In genomic region chr3:194844046-194844445, GRCh38 we compare ENCODE assay signal across 18 cellular contexts.
DNase-seq lines count a peak whose midpoint lies in the region; ATAC-seq and TF ChIP-seq lines count a peak whose summit lies in the region.
"Had no signal": no experiment of that assay in that cellular context is flagged by ENCODE, and none has a peak within 500 bp of the region (broad histone marks: within the 10 kb centered on the region; RNA-seq: fewer than 3 reads in every experiment).

No MANE protein-coding gene starts in this region.

- H3K4me3 ChIP-seq in left lung: no peak overlapping the region
- H3K4me3 ChIP-seq in smooth muscle cell: no peak overlapping the region
- H3K4me3 ChIP-seq in thyroid gland (replicated peaks in 1 of 3): no peak overlapping the region
- no peak overlapping the region for H3K4me3 ChIP-seq in stomach
- H3K4me3 ChIP-seq: A549; BLaER1 treated with 17β-estradiol and CSF1 and Interleukin-3, amounts not matched to agents 10 nM and 100 nM had no signal

- H3K9me3 ChIP-seq in left lung (no peaks in the 10 kb centered on the region), smooth muscle cell (replicated peaks; ENCODE audit: low read depth) (no peaks in the 10 kb centered on the region), thyroid gland (no peaks in the 10 kb centered on the region), stomach (no peaks in the 10 kb centered on the region)
- H3K9me3 ChIP-seq: A549 had no signal

- H3F3A ChIP-seq in smooth muscle cell (ENCODE audit: low read depth): peaks cover 6% of the 10 kb centered on the region

- H4K20me1 ChIP-seq in smooth muscle cell (ENCODE audit: low read depth): no peaks in the 10 kb centered on the region
- H4K20me1 ChIP-seq: BLaER1 treated with 17β-estradiol and CSF1 and Interleukin-3, amounts not matched to agents 10 nM and 100 nM had no signal

- intact Hi-C loops in left lung (cut with DNase I): no loop called here
- intact Hi-C loops in thyroid gland (cut with DNase I): no loop called here
- intact Hi-C loops in stomach (cut with DNase I; ENCODE audit: low total_unique reads): no loop called here

- peak overlapping the region; percentile 26 for H3K9ac ChIP-seq in smooth muscle cell (ENCODE audit: low read depth)
- H3K9ac ChIP-seq: BLaER1 treated with 17β-estradiol and CSF1 and Interleukin-3, amounts not matched to agents 10 nM and 100 nM had no signal

- H3K27ac ChIP-seq in left lung (no peak overlapping the region), smooth muscle cell (ENCODE audit: low read depth) (peak overlapping the region; percentile 84), thyroid gland (no peak overlapping the region), stomach (no peak overlapping the region)
- H3K27ac ChIP-seq: 22Rv1; A549; BLaER1 treated with 17β-estradiol and CSF1 and Interleukin-3, amounts not matched to agents 10 nM and 100 nM; C4-2B had no signal

- peak overlapping the region; percentile 54 for H3K4me2 ChIP-seq in smooth muscle cell
- H3K4me2 ChIP-seq: A549; BLaER1 treated with 17β-estradiol and CSF1 and Interleukin-3, amounts not matched to agents 10 nM and 100 nM had no signal

- H3K36me3 ChIP-seq in left lung (no peaks in the 10 kb centered on the region), smooth muscle cell (ENCODE audit: low read depth) (no peaks in the 10 kb centered on the region), thyroid gland (no peaks in the 10 kb centered on the region), stomach (no peaks in the 10 kb centered on the region)
- H3K36me3 ChIP-seq: BLaER1 treated with 17β-estradiol and CSF1 and Interleukin-3, amounts not matched to agents 10 nM and 100 nM had no signal

- WGBS in smooth muscle cell (ENCODE audit: low lambda C conversion rate): 91% methylated on average over 3 of the region's 3 CpGs
- 14 to 26% methylated on average over 3 of the region's 3 CpGs for whole genome bisulfite sequencing in thyroid gland, 2 donors
- 71 to 93% (median 78%) methylated on average over 3 of the region's 3 CpGs for WGBS in stomach, 5 donors

- TF ChIP-seq CTCF in left lung (IDR thresholded peaks at IDR 0.05) (no peak), smooth muscle cell (IDR thresholded peaks at IDR 0.05; ENCODE audit: borderline replicate concordance, insufficient read depth, poor library complexity, severe bottlenecking) (no peak), thyroid gland (IDR thresholded peaks at IDR 0.05) (no peak), stomach (IDR thresholded peaks at IDR 0.05) (no peak)

- no peak for TF ChIP-seq POLR2A in thyroid gland (IDR thresholded peaks at IDR 0.05)
- no peak for TF ChIP-seq POLR2A in stomach (IDR thresholded peaks at IDR 0.05)

- TF ChIP-seq EP300 in stomach (IDR thresholded peaks at IDR 0.05): no peak

- peaks cover 0 to 3% of the 10 kb centered on the region in 2 donors for H3K4me1 ChIP-seq in left lung
- peaks cover 5% of the 10 kb centered on the region for H3K4me1 ChIP-seq in smooth muscle cell (ENCODE audit: low read depth)
- H3K4me1 ChIP-seq in thyroid gland: peaks cover 0 to 4% of the 10 kb centered on the region in 2 donors
- no peaks in the 10 kb centered on the region for H3K4me1 ChIP-seq in stomach
- H3K4me1 ChIP-seq: BLaER1 treated with 17β-estradiol and CSF1 and Interleukin-3, amounts not matched to agents 10 nM and 100 nM had no signal

- ATAC-seq in left lung (peak; percentile 74), HG03342 (IDR thresholded peaks at IDR 0.05; ENCODE audit: unreplicated experiment) (no peak), HG03378 (IDR thresholded peaks at IDR 0.05; ENCODE audit: unreplicated experiment) (no peak)
- ATAC-seq: A549; CD8-positive, alpha-beta T cell had no signal

- no peaks in the 10 kb centered on the region for H3K79me2 ChIP-seq in smooth muscle cell (ENCODE audit: low read depth)

- H3K27me3 ChIP-seq in left lung (no peaks in the 10 kb centered on the region), smooth muscle cell (ENCODE audit: low read depth) (no peaks in the 10 kb centered on the region), thyroid gland (no peaks in the 10 kb centered on the region), stomach (no peaks in the 10 kb centered on the region)
- H3K27me3 ChIP-seq: BLaER1 treated with 17β-estradiol and CSF1 and Interleukin-3, amounts not matched to agents 10 nM and 100 nM had no signal

- H2AFZ ChIP-seq in smooth muscle cell (ENCODE audit: low read depth): no peak overlapping the region

- DNase-seq in DMS79 (lab: John Stamatoyannopoulos, UW) (peak; percentile 13), left lung (no peak), smooth muscle cell (lab: John Stamatoyannopoulos, UW; ENCODE audit: unreplicated experiment) (no peak), thyroid gland (peak; percentile 52 to 71), stomach (no peak), T-helper 9 cell (no peak)
- DNase-seq: AML-193; Caco-2; Calu3; CD4-positive, alpha-beta T cell; CD8-positive, alpha-beta T cell; GF-D8 had no signal

Comparison
In these comparisons a context has a peak if more than half of its experiments do, and no peak if none do; other contexts are left out.
1. DNase-seq: peak in DMS79 (single experiment) and thyroid gland (2 of 2); none in left lung (0 of 2), smooth muscle cell (single experiment), stomach (single experiment) and T-helper 9 cell (single experiment).